In genomic region chr9:5427005-5427404, GRCh38 we compare ENCODE assay signal across 6 cellular contexts. TPM values are rescaled to one million over a fixed set of nuclear protein-coding genes. Genes with fewer than 3 reads are reported as not detected.
"Had no signal": no experiment of that assay in that cellular context is flagged by ENCODE, and none has a peak within 500 bp of the region (broad histone marks: within the 10 kb centered on the region; RNA-seq: fewer than 3 reads in every experiment).

No MANE protein-coding gene starts in this region.

- H3K4me3 Mint-ChIP-seq: GM23338, H9 had no signal

- H2AFZ ChIP-seq: GM23338 had no signal

- H3K4me3 ChIP-seq: GM23338 had no signal

- H3K4me2 ChIP-seq: GM23338 had no signal

- ATAC-seq: GM23338 had no signal

- FAIRE-seq: H1, HTR-8/SVneo had no signal

- DNase-seq: H9, HCEC 1CT, IMR-90 had no signal

- H3K4me1 Mint-ChIP-seq: GM23338 had no signal

RNA-seq across cellular contexts. Expression of gene CD274, which starts 23.3 kb away (rescaled TPM):
- total RNA-seq: GM23338, H9 had no signal
- polyA plus RNA-seq: GM23338 had no signal
